ENCODE assay signal across 14 cellular contexts in the genomic region with DNA sequence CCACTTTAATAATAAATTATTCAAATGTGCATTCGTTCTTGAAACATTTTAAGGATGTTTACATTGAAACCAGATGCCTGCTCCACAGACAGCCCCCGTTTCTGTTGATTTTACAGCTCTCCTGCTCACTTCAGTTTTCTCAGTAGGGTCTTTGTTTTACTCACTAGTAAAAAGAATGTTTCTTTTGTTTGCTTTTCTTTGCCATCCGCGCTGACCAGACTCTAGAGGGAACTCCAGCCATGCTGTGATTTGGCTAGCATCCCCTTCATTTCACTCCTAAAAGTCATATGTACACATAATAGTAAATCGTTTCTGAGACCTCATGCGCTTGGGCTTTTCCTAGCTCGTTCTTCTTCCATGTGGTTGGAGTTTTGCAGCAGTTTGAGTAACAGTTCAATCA. TPM values are rescaled to one million over a fixed set of nuclear protein-coding genes. Genes with fewer than 3 reads are reported as not detected.
DNase-seq lines count a peak whose midpoint lies in the region; ATAC-seq and TF ChIP-seq lines count a peak whose summit lies in the region.
"Had no signal": no experiment of that assay in that cellular context is flagged by ENCODE, and none has a peak within 500 bp of the region (broad histone marks: within the 10 kb centered on the region; RNA-seq: fewer than 3 reads in every experiment).

No MANE protein-coding gene starts in this region.

- H3K79me1 ChIP-seq in neuronal stem cell (ENCODE audit: low read depth, low read length) = no peaks in the 10 kb centered on the region

- H3K14ac ChIP-seq in neuronal stem cell (ENCODE audit: low read length) = no peak overlapping the region

- no peak overlapping the region for H2BK15ac ChIP-seq in neuronal stem cell (ENCODE audit: low read length)

- peak; percentile 34 for TF ChIP-seq CTCF in choroid plexus epithelial cell (conservative IDR thresholded peaks at IDR 0.05; ENCODE audit: low read depth, low read length)

- H3K27ac ChIP-seq in neuronal stem cell (replicated peaks; ENCODE audit: low read length) = no peak overlapping the region

- peak overlapping the region; percentile 24 for H2AFZ ChIP-seq in neuronal stem cell (ENCODE audit: low read length)

- WGBS in neuronal stem cell (ENCODE audit: extremely low coverage in 2 of 2, insufficient read length in 2 of 2, insufficient replicate concordance in 1 of 2), 2 donors = no CpG with 5 or more reads among the region's 7 CpGs

- ATAC-seq in GM18868 (IDR thresholded peaks at IDR 0.05; ENCODE audit: unreplicated experiment) (no peak), GM18517 (IDR thresholded peaks at IDR 0.05; ENCODE audit: unreplicated experiment) (no peak)
- ATAC-seq: left colon; stimulated activated naive CD8-positive, alpha-beta T cell treated with anti-CD3 and anti-CD28 coated beads, Interleukin-15, Interleukin-2, amounts not matched to agents 100 U/mL and 50 U/mL, for 24 hours had no signal

- H4K91ac ChIP-seq in neuronal stem cell (ENCODE audit: low read depth, low read length, poor library complexity) = no peak overlapping the region

- no peak overlapping the region for H3K18ac ChIP-seq in neuronal stem cell (ENCODE audit: low read length)

- H3K27me3 ChIP-seq in neuronal stem cell (ENCODE audit: control insufficient read depth in 3 of 3, insufficient read depth in 3 of 3, low read depth in 1 of 3, low read length in 3 of 3) = peaks cover 0 to 12% (median 0%) of the 10 kb centered on the region in 3 experiments

- no peak overlapping the region for H2AK5ac ChIP-seq in neuronal stem cell (ENCODE audit: low read depth, low read length)

- no peak overlapping the region for H3K4me2 ChIP-seq in neuronal stem cell (ENCODE audit: insufficient read depth, low read length, poor library complexity, severe bottlenecking)

- H3K9me3 ChIP-seq in neuronal stem cell (replicated peaks in 1 of 2; ENCODE audit: control insufficient read depth in 2 of 2, insufficient read depth in 1 of 2, low read depth in 1 of 2, low read length in 2 of 2) = no peaks in the 10 kb centered on the region

- peaks cover 2 to 5% of the 10 kb centered on the region in 2 donors for H3K4me1 ChIP-seq in neuronal stem cell (ENCODE audit: control insufficient read depth in 2 of 2, insufficient read depth in 1 of 2, low read depth in 1 of 2, low read length in 2 of 2)

- no peak overlapping the region for H3K23ac ChIP-seq in neuronal stem cell (ENCODE audit: low read depth, low read length, poor library complexity)

- no peaks in the 10 kb centered on the region for H3K36me3 ChIP-seq in neuronal stem cell (replicated peaks in 1 of 2; ENCODE audit: control insufficient read depth in 2 of 2, insufficient read depth in 2 of 2, low read length in 2 of 2)

- no peak overlapping the region for H4K8ac ChIP-seq in neuronal stem cell (ENCODE audit: low read depth, low read length)

- DNase-seq in Daoy (ENCODE audit: low read depth) (peak; percentile 29), NCI-H345 (lab: John Stamatoyannopoulos, UW) (peak; percentile 44), choroid plexus epithelial cell (ENCODE audit: low read depth) (peak; percentile 69), neuronal stem cell (ENCODE audit: low spot score) (no peak), dedifferentiated amniotic fluid mesenchymal stem cell (ENCODE audit: extremely low spot score) (no peak)
- no peak for DNase-seq in stimulated activated CD8-positive, alpha-beta memory T cell treated with anti-CD3 and anti-CD28 coated beads, Interleukin-4, amount 100 ng/mL, for 48 hours
- DNase-seq: activated CD4-positive, alpha-beta T cell treated with anti-CD3 and anti-CD28 coated beads, Interleukin-2, amount 50 U/mL, for 48 hours; HFFc6; left colon; naive B cell; NCI-H2227 treated with DMSO at 0.1 percent for 48 hours; stimulated activated naive CD8-positive, alpha-beta T cell treated with anti-CD3 and anti-CD28 coated beads, Interleukin-15, Interleukin-2, amounts not matched to agents 100 U/mL and 50 U/mL, for 24 hours had no signal

- H2BK12ac ChIP-seq in neuronal stem cell (ENCODE audit: low read length) = no peak overlapping the region

- H2BK120ac ChIP-seq in neuronal stem cell (ENCODE audit: low read depth, low read length) = no peak overlapping the region

- H2BK5ac ChIP-seq in neuronal stem cell (ENCODE audit: low read length) = no peak overlapping the region

- no peak overlapping the region for H3K9ac ChIP-seq in neuronal stem cell (ENCODE audit: low read depth, low read length, poor library complexity)

- H3K4ac ChIP-seq in neuronal stem cell (ENCODE audit: low read length) = no peak overlapping the region

- no peak overlapping the region for H3K4me3 ChIP-seq in choroid plexus epithelial cell (ENCODE audit: low read depth, low read length)
- H3K4me3 ChIP-seq in neuronal stem cell (ENCODE audit: low read length in 2 of 2) = no peak overlapping the region

RNA-seq across cellular contexts. Expression of gene PALM2AKAP2, which starts 28.7 kb away (rescaled TPM):
- 26.9 and 27.4 TPM in 2 replicates for total RNA-seq in Daoy (2014; rRNA removed; shearing (Covaris generic))
- 5.6 TPM for polyA plus RNA-seq in neuronal stem cell (2013, experiment 1 of 2)
- polyA plus RNA-seq in neuronal stem cell (2013, experiment 2 of 2) = 5.1 TPM

Comparison
In these comparisons a context has a peak if more than half of its experiments do, and no peak if none do; other contexts are left out.
1. DNase-seq: peak in Daoy (single experiment), NCI-H345 (single experiment) and choroid plexus epithelial cell (single experiment); none in neuronal stem cell (single experiment), stimulated activated CD8-positive, alpha-beta memory T cell treated with anti-CD3 and anti-CD28 coated beads, Interleukin-4, amount 100 ng/mL, for 48 hours (single experiment) and dedifferentiated amniotic fluid mesenchymal stem cell (single experiment).